Comparison of ENCODE assay signal across 26 cellular contexts in genomic region chr4:141922224-141922623, GRCh38.
"Had no signal": no experiment of that assay in that cellular context is flagged by ENCODE, and none has a peak within 500 bp of the region (broad histone marks: within the 10 kb centered on the region; RNA-seq: fewer than 3 reads in every experiment).

No MANE protein-coding gene starts in this region.

- DNase-seq: activated CD4-positive, alpha-beta T cell treated with anti-CD3 and anti-CD28 coated beads for 48 hours; activated CD4-positive, alpha-beta T cell treated with anti-CD3 and anti-CD28 coated beads, Interleukin-2, amount 50 U/mL, for 4 hours; activated CD4-positive, CD25-positive, alpha-beta regulatory T cell treated with anti-CD3 and anti-CD28 coated beads, Interleukin-2, amount 50 U/mL, for 72 hours; activated CD8-positive, alpha-beta memory T cell treated with anti-CD3 and anti-CD28 coated beads, Interleukin-2, amount 50 U/mL, for 48 hours; activated CD8-positive, alpha-beta T cell treated with anti-CD3 and anti-CD28 coated beads, Interleukin-2, amount 10 ng/mL, durations not matched to agents 7 days and 5 days; activated naive CD4-positive, alpha-beta T cell treated with anti-CD3 and anti-CD28 coated beads, Interleukin-2, amount 50 U/mL, for 16 hours; activated naive CD8-positive, alpha-beta T cell treated with anti-CD3 and anti-CD28 coated beads, Interleukin-2, amount 10 ng/mL, durations not matched to agents 7 days and 5 days; activated T-cell treated with anti-CD3 and anti-CD28 coated beads, Interleukin-2, amount 50 U/mL, for 1 hour; aorta; MM.1S; NCI-H1105 treated with DMSO at 0.1 percent for 48 hours; NCI-H1436 treated with DMSO at 0.1 percent for 48 hours; NCI-H187; NCI-H2081 treated with DMSO at 0.1 percent for 48 hours; NCI-H446; NCI-H524; PC-3; SHP77; SW 1271 had no signal

- H3K36me3 ChIP-seq: cardiac muscle cell, SJSA1 had no signal

- H3K9ac ChIP-seq: KMS-11 had no signal

- H3K36me3 Mint-ChIP-seq: activated naive CD8-positive, alpha-beta T cell treated with anti-CD3 and anti-CD28 coated beads, Interleukin-2, amount 10 ng/mL, durations not matched to agents 7 days and 5 days; brain; WTC11 had no signal

- H3K27ac ChIP-seq: cardiac muscle cell, KMS-11, SJSA1 had no signal

- H3K4me3 ChIP-seq: cardiac muscle cell, SJSA1 had no signal

- H3K27me3 Mint-ChIP-seq: brain had no signal

- ATAC-seq: activated CD8-positive, alpha-beta T cell treated with anti-CD3 and anti-CD28 coated beads, Interleukin-2, amount 10 ng/mL, durations not matched to agents 7 days and 5 days; PC-3; SK-N-SH treated with all-trans-retinoic acid at 6 μM for 48 hours; WTC11 had no signal

- H3K27ac Mint-ChIP-seq: activated CD8-positive, alpha-beta T cell treated with anti-CD3 and anti-CD28 coated beads, Interleukin-2, amount 10 ng/mL, durations not matched to agents 7 days and 5 days; activated naive CD8-positive, alpha-beta T cell treated with anti-CD3 and anti-CD28 coated beads, Interleukin-2, amount 10 ng/mL, durations not matched to agents 7 days and 5 days; brain; WTC11 had no signal

- H3K4me2 ChIP-seq: KMS-11 had no signal

- H3K4me3 Mint-ChIP-seq: activated CD8-positive, alpha-beta T cell treated with anti-CD3 and anti-CD28 coated beads, Interleukin-2, amount 10 ng/mL, durations not matched to agents 7 days and 5 days; activated naive CD8-positive, alpha-beta T cell treated with anti-CD3 and anti-CD28 coated beads, Interleukin-2, amount 10 ng/mL, durations not matched to agents 7 days and 5 days; brain; WTC11 had no signal

- H3K4me1 ChIP-seq: SJSA1 had no signal

- H3K4me1 Mint-ChIP-seq: activated naive CD8-positive, alpha-beta T cell treated with anti-CD3 and anti-CD28 coated beads, Interleukin-2, amount 10 ng/mL, durations not matched to agents 7 days and 5 days had no signal

- H3K9me3 ChIP-seq: SJSA1 had no signal

- H3K27me3 ChIP-seq: cardiac muscle cell, SJSA1 had no signal

- FAIRE-seq: RCC 7860 had no signal
